8 cellular contexts compared by ENCODE assay signal in the genomic region with DNA sequence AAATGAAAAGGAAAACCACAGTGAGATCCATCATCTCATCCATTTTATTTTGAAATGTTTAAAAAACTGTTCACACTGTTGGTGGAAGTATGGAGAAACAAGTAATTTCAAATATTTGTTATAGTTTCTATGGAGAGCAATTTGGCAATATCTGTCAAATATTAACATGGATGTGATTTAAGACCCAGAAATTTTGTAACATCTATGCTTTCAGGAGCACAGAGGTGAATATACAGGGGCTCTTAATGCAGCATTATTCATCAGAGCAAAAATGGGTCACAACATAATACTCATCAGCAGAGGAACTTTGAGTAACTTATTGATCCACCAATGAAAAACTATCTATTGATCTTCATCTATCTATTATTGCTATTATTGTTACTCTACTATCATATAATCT. TPM values are rescaled to one million over a fixed set of nuclear protein-coding genes. Genes with fewer than 3 reads are reported as not detected.
"Had no signal": no experiment of that assay in that cellular context is flagged by ENCODE, and none has a peak within 500 bp of the region (broad histone marks: within the 10 kb centered on the region; RNA-seq: fewer than 3 reads in every experiment).

No MANE protein-coding gene starts in this region.

- H3K27ac Mint-ChIP-seq: GM23338, H9, IgD-negative memory B cell had no signal

- H3K36me3 Mint-ChIP-seq: IgD-negative memory B cell had no signal

- H3K4me1 Mint-ChIP-seq: GM23338, IgD-negative memory B cell had no signal

- H3K4me2 ChIP-seq: GM23338 had no signal

- ATAC-seq: GM23338 had no signal

- FAIRE-seq: H1, H54, HTR-8/SVneo had no signal

- H3K4me3 ChIP-seq: GM23338 had no signal

- H2AFZ ChIP-seq: GM23338 had no signal

- H3K4me3 Mint-ChIP-seq: GM23338, H9, IgD-negative memory B cell had no signal

- H3K27me3 Mint-ChIP-seq: IgD-negative memory B cell had no signal

- DNase-seq: H9, HCEC 1CT had no signal

RNA-seq across cellular contexts. Expression of a gene that starts 31.4 kb away (rescaled TPM):
- total RNA-seq: HT-29 had no signal
- polyA plus RNA-seq: IgD-negative memory B cell had no signal
